In the genomic region with DNA sequence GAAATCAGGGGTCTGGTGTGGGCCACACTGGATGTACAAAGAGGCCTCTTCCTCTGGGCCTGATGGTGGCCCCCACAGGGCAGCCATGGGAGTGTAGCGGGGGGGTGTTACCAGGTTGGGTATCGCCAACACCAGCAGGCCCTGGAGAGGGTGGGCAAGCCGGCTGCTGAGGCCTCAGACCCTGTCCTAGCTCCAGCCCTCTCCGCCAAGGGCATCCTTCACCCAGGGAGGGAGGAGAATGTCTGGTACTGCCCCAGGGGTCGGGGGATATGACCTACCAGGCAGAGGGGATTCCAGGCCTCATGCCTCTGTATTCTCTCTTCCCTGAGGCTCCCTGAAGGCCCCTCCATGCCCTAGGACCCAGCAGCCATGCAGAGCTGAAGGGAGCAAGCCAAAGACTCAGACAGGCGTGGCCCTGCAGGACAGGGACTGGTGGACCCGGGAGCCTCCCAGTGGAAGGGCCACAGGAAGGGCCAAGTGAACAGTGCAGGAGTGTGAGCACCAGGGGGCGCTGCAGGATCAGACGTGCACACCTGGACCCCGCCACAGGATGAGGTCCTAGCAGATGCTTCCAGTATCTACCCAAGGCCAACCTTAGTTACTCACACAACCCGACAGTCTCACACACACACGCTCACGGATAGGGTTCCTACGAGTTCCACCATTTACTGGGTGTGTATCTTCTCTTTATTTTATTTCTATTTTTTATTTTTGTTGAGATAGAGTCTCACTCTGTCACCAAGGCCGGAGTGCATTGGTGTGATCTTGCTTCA, we compare ENCODE assay signal across 8 cellular contexts. TPM values are rescaled to one million over a fixed set of nuclear protein-coding genes. Genes with fewer than 3 reads are reported as not detected.
DNase-seq lines count a peak whose midpoint lies in the region; ATAC-seq and TF ChIP-seq lines count a peak whose summit lies in the region.

No MANE protein-coding gene starts in this region.

- POLR2A ChIA-PET in IMR-90 (lab: Charles Lee; ENCODE audit: unreplicated experiment) = no interaction called here
- POLR2A ChIA-PET in PC-9 (lab: Charles Lee; ENCODE audit: unreplicated experiment) = no interaction called here

- no peak overlapping the region for H4K8ac ChIP-seq in IMR-90 (ENCODE audit: low read depth in 2 of 2, low read length in 2 of 2)

- H3K9me3 Mint-ChIP-seq in natural killer cell = no peaks in the 10 kb centered on the region
- no peaks in the 10 kb centered on the region for H3K9me3 Mint-ChIP-seq in stimulated activated effector memory CD8-positive, alpha-beta T cell treated with anti-CD3 and anti-CD28 coated beads, Interleukin-12 subunit alpha, Interleukin-12 subunit beta, amount 100 ng/mL, for 72 hours

- H3K36me3 ChIP-seq in IMR-90 (ENCODE audit: control insufficient read depth, insufficient read depth, low read length) (no peaks in the 10 kb centered on the region), PC-9 (ENCODE audit: low read depth) (no peaks in the 10 kb centered on the region), esophagus muscularis mucosa (no peaks in the 10 kb centered on the region)

- in situ Hi-C loops in IMR-90 (cut with MboI; ENCODE audit: low sequenced_read_pairs) = no loop called here

- peaks cover 0 to 4% of the 10 kb centered on the region in 2 donors for H3K27me3 Mint-ChIP-seq in natural killer cell (ENCODE audit: low read depth in 2 of 2)

- H2BK20ac ChIP-seq in IMR-90 (ENCODE audit: low read depth, low read length) = no peak overlapping the region

- CTCF ChIA-PET in IMR-90 (lab: Yijun Ruan, JAX) = interaction anchor here (0.8 to 1.6 kb wide), 2 partner anchors 124 to 178 kb away, joined by 4 to 5 read pairs; no protein-coding TSS in a partner anchor
- CTCF ChIA-PET in PC-9 (lab: Charles Lee) = interaction anchor here (1.0 kb wide), 1 partner anchor 269 kb away, joined by 7 read pairs; no protein-coding TSS in a partner anchor

- no peaks in the 10 kb centered on the region for H3K9me3 ChIP-seq in IMR-90 (ENCODE audit: control insufficient read depth, insufficient read depth, low read length)
- H3K9me3 ChIP-seq in PC-9 (ENCODE audit: insufficient read depth, low read depth) = no peaks in the 10 kb centered on the region
- H3K9me3 ChIP-seq in esophagus muscularis mucosa = no peaks in the 10 kb centered on the region

- H2AFZ ChIP-seq in IMR-90 (replicated peaks; ENCODE audit: low read length, poor library complexity) = peak overlapping the region; percentile 69
- no peak overlapping the region for H2AFZ ChIP-seq in PC-9

- H3K4me3 ChIP-seq in AG10803 (ENCODE audit: low read length) = no peak overlapping the region
- H3K4me3 ChIP-seq in IMR-90 (ENCODE audit: insufficient read depth, low read depth, low read length) = no peak overlapping the region
- no peak overlapping the region for H3K4me3 ChIP-seq in PC-9
- H3K4me3 ChIP-seq in esophagus muscularis mucosa = no peak overlapping the region

- BruUV-seq in IMR-90 (replicated peaks; lab: Mats Ljungman, UMichigan) = no TSS peak
- no TSS peak for BruUV-seq in PC-9 (replicated peaks; lab: Mats Ljungman, UMichigan)

- dilution Hi-C loops in IMR-90 (cut with HindIII; ENCODE audit: low sequenced_read_pairs, unreplicated experiment) = no loop called here

- TF ChIP-seq RAD21 in IMR-90 (IDR thresholded peaks at IDR 0.05; ENCODE audit: low read length) = peak; percentile 100

- H2AK9ac ChIP-seq in IMR-90 (replicated peaks; ENCODE audit: low read depth, low read length, poor library complexity) = peak overlapping the region; percentile 29

- H2AK5ac ChIP-seq in IMR-90 (ENCODE audit: low read depth, low read length) = no peak overlapping the region

- H3K79me1 ChIP-seq in IMR-90 (ENCODE audit: low read depth in 1 of 2, low read length in 2 of 2) = no peaks in the 10 kb centered on the region

- no peaks in the 10 kb centered on the region for H3F3A ChIP-seq in PC-9 (ENCODE audit: insufficient read depth, low read depth)

- H3K9ac ChIP-seq in IMR-90 (ENCODE audit: low read depth, low read length) = no peak overlapping the region

- H3K4me2 ChIP-seq in IMR-90 (ENCODE audit: low read depth, low read length) (no peak overlapping the region), PC-9 (no peak overlapping the region)

- WGBS in IMR-90 (ENCODE audit: extremely low coverage in 2 of 2, insufficient read length in 1 of 2), 2 experiments = 90% methylated on average over 2 of the region's 15 CpGs; no CpG with 5 or more reads in 1 of the 2 experiments
- 24% methylated on average over 13 of the region's 15 CpGs for WGBS in esophagus muscularis mucosa

- ATAC-seq in IMR-90 (ENCODE audit: low read depth) (peak; percentile 97), natural killer cell (peak; percentile 93 to 100 (median 99))
- peak; percentile 97 for ATAC-seq in stimulated activated effector memory CD8-positive, alpha-beta T cell treated with anti-CD3 and anti-CD28 coated beads, Interleukin-12 subunit alpha, Interleukin-12 subunit beta, amount 100 ng/mL, for 72 hours

- no peak overlapping the region for H3K4me3 Mint-ChIP-seq in natural killer cell
- peak overlapping the region; percentile 70 for H3K4me3 Mint-ChIP-seq in stimulated activated effector memory CD8-positive, alpha-beta T cell treated with anti-CD3 and anti-CD28 coated beads, Interleukin-12 subunit alpha, Interleukin-12 subunit beta, amount 100 ng/mL, for 72 hours

- TF ChIP-seq POLR2A in IMR-90 (IDR thresholded peaks at IDR 0.05; ENCODE audit: low read depth, low read length) (peak; percentile 60; the same call in 1 of the 2 replicates), esophagus muscularis mucosa (IDR thresholded peaks at IDR 0.05; ENCODE audit: low read depth) (no peak)

- H4K91ac ChIP-seq in IMR-90 (ENCODE audit: insufficient read depth, low read depth, low read length) = no peak overlapping the region

- H3K4me1 Mint-ChIP-seq in natural killer cell = no peaks in the 10 kb centered on the region
- peaks cover 60% of the 10 kb centered on the region for H3K4me1 Mint-ChIP-seq in stimulated activated effector memory CD8-positive, alpha-beta T cell treated with anti-CD3 and anti-CD28 coated beads, Interleukin-12 subunit alpha, Interleukin-12 subunit beta, amount 100 ng/mL, for 72 hours

- H3K4ac ChIP-seq in IMR-90 (ENCODE audit: low read depth, low read length) = no peak overlapping the region

- H3K27ac Mint-ChIP-seq in natural killer cell = no peak overlapping the region
- peak overlapping the region; percentile 15 for H3K27ac Mint-ChIP-seq in stimulated activated effector memory CD8-positive, alpha-beta T cell treated with anti-CD3 and anti-CD28 coated beads, Interleukin-12 subunit alpha, Interleukin-12 subunit beta, amount 100 ng/mL, for 72 hours

- H3K79me2 ChIP-seq in PC-9 (ENCODE audit: low read depth) = no peaks in the 10 kb centered on the region

- no peak overlapping the region for H3K18ac ChIP-seq in IMR-90 (ENCODE audit: low read depth, low read length)

- H3K36me3 Mint-ChIP-seq in natural killer cell = no peaks in the 10 kb centered on the region
- H3K36me3 Mint-ChIP-seq in stimulated activated effector memory CD8-positive, alpha-beta T cell treated with anti-CD3 and anti-CD28 coated beads, Interleukin-12 subunit alpha, Interleukin-12 subunit beta, amount 100 ng/mL, for 72 hours = peaks cover 25% of the 10 kb centered on the region

- no peak overlapping the region for H3K23ac ChIP-seq in IMR-90 (ENCODE audit: low read depth, low read length)

- H3K14ac ChIP-seq in IMR-90 (replicated peaks; ENCODE audit: low read depth, low read length) = no peak overlapping the region

- no peak overlapping the region for H2BK120ac ChIP-seq in IMR-90 (ENCODE audit: low read depth, low read length)

- DNase-seq in AG10803 (ENCODE audit: low read depth) = peak; percentile 81
- DNase-seq in GM19238 (ENCODE audit: insufficient read length, low spot score) = peak; percentile 87
- DNase-seq in IMR-90 = peak; percentile 79
- DNase-seq in PC-9 = peak; percentile 62 to 82
- DNase-seq in activated T-cell treated with anti-CD3 and anti-CD28 coated beads for 4 hours = peak; percentile 88
- peak; percentile 97 for DNase-seq in esophagus muscularis mucosa (ENCODE audit: extremely low spot score)
- peak; percentile 88 for DNase-seq in natural killer cell
- DNase-seq in stimulated activated effector memory CD8-positive, alpha-beta T cell treated with anti-CD3 and anti-CD28 coated beads, Interleukin-12 subunit alpha, Interleukin-12 subunit beta, amount 100 ng/mL, for 72 hours (ENCODE audit: low spot score in 2 of 2) = peak; percentile 91 to 96

- no peak overlapping the region for H3K56ac ChIP-seq in IMR-90 (ENCODE audit: extremely low read depth, insufficient read depth, low read length)

- H2BK15ac ChIP-seq in IMR-90 (ENCODE audit: low read depth, low read length) = no peak overlapping the region

- H3K27me3 ChIP-seq in IMR-90 (ENCODE audit: control insufficient read depth, insufficient read depth, low read length) (no peaks in the 10 kb centered on the region; the same call in 1 of the 2 replicates), PC-9 (ENCODE audit: insufficient read depth, low read depth) (no peaks in the 10 kb centered on the region), esophagus muscularis mucosa (peaks cover 0 to 15% (median 0%) of the 10 kb centered on the region in 4 donors)

- H3K4me1 ChIP-seq in IMR-90 (ENCODE audit: control insufficient read depth, insufficient read depth, low read length) (no peaks in the 10 kb centered on the region; the same call in 1 of the 2 replicates), PC-9 (replicated peaks; ENCODE audit: insufficient read depth) (no peaks in the 10 kb centered on the region), esophagus muscularis mucosa (peaks cover 0 to 8% (median 2%) of the 10 kb centered on the region in 4 donors)

- H3K27ac ChIP-seq in IMR-90 (ENCODE audit: insufficient read depth, low read length) = no peak overlapping the region
- no peak overlapping the region for H3K27ac ChIP-seq in PC-9
- H3K27ac ChIP-seq in esophagus muscularis mucosa (replicated peaks in 1 of 4) = no peak overlapping the region

- no peaks in the 10 kb centered on the region for H3K9me1 ChIP-seq in IMR-90 (ENCODE audit: insufficient read depth, low read length)

- no peaks in the 10 kb centered on the region for H3K9me2 ChIP-seq in PC-9 (ENCODE audit: insufficient read depth)

- H4K20me1 ChIP-seq in IMR-90 (ENCODE audit: insufficient read depth, low read length) (no peaks in the 10 kb centered on the region), PC-9 (ENCODE audit: insufficient read depth) (no peaks in the 10 kb centered on the region)

- TF ChIP-seq CTCF in AG10803 (conservative IDR thresholded peaks at IDR 0.05; ENCODE audit: low read length) (peak; percentile 92), IMR-90 (conservative IDR thresholded peaks at IDR 0.05; ENCODE audit: low read depth, low read length) (peak; percentile 97), PC-9 (conservative IDR thresholded peaks at IDR 0.05) (peak; percentile 96), esophagus muscularis mucosa (IDR thresholded peaks at IDR 0.05) (peak in 2 of 3 experiments; percentile 96 to 97), natural killer cell (IDR thresholded peaks at IDR 0.05) (peak; percentile 92)

- intact Hi-C loops in IMR-90 (cut with micrococcal nuclease) = loop anchor here (1.0 kb wide), 3 partner anchors 124 to 208 kb away; no protein-coding TSS in a partner anchor
- intact Hi-C loops in PC-9 (cut with micrococcal nuclease; ENCODE audit: unreplicated experiment) = loop anchor here (1.0 to 2.0 kb wide), 4 partner anchors 38 to 222 kb away; a partner anchor contains a TSS
- intact Hi-C loops in esophagus muscularis mucosa (cut with DNase I) = loop anchor here (1.0 to 5.0 kb wide), 3 partner anchors 130 to 207 kb away; a partner anchor contains a TSS
- intact Hi-C loops in natural killer cell (cut with micrococcal nuclease) = loop anchor here (1.0 to 2.0 kb wide), 3 partner anchors 123 to 208 kb away; no protein-coding TSS in a partner anchor

- TF ChIP-seq EP300 in esophagus muscularis mucosa (IDR thresholded peaks at IDR 0.05) = no peak

- H4K5ac ChIP-seq in IMR-90 (ENCODE audit: low read depth, low read length) = no peak overlapping the region

- H2BK5ac ChIP-seq in IMR-90 (ENCODE audit: low read depth, low read length, poor library complexity, severe bottlenecking) = no peak overlapping the region

RNA-seq across cellular contexts. Expression of a gene that starts 10.9 kb away (rescaled TPM):
- total RNA-seq in IMR-90 (2012; rRNA removed) = 0.72 and 0.83 TPM in 2 replicates
- 4.0 and 4.7 TPM in 2 replicates for polyA plus RNA-seq in IMR-90 (2012; rRNA removed)
- polyA plus RNA-seq in IMR-90 (2012; cell fraction: cytosol; rRNA removed) = 1.7 and 2.2 TPM in 2 replicates
- 43.1 and 51.7 TPM in 2 replicates for polyA plus RNA-seq in IMR-90 (2012; cell fraction: nucleus; rRNA removed; ENCODE audit: low replicate concordance)
- total RNA-seq in PC-9 (2021) = 2.5 and 3.1 TPM in 2 replicates
- 1 to 10 TPM; 2.7 to 4.0 (median 3.3) TPM for total RNA-seq in esophagus muscularis mucosa
- total RNA-seq in natural killer cell = 1 to 10 TPM; 7.5 to 9.0 (median 8.8) TPM

RNA-seq across cellular contexts. Expression of a gene that starts 16.5 kb away (rescaled TPM):
- under 0.01 TPM in 1 of 2 replicates, not detected in the other for total RNA-seq in IMR-90 (2012; rRNA removed)
- polyA plus RNA-seq in IMR-90 (2012; rRNA removed) = 0.03 and 0.06 TPM in 2 replicates
- polyA plus RNA-seq in IMR-90 (2012; cell fraction: cytosol; rRNA removed) = 0.03 TPM in 1 of 2 replicates, not detected in the other
- polyA plus RNA-seq in IMR-90 (2012; cell fraction: nucleus; rRNA removed; ENCODE audit: low replicate concordance) = 1.8 and 1.9 TPM in 2 replicates
- 9.1 and 10.1 TPM in 2 replicates for total RNA-seq in PC-9 (2021)
- total RNA-seq in esophagus muscularis mucosa = under 1 TPM in 3 of 4 donors, not detected in 1; 0.23 to 0.42 (median 0.33) TPM
- under 1 TPM; 0.19 to 0.95 (median 0.27) TPM for total RNA-seq in natural killer cell

RNA-seq across cellular contexts. Expression of a gene that starts 42.2 kb away (rescaled TPM):
- total RNA-seq in IMR-90 (2012; rRNA removed) = 11.9 and 15.1 TPM in 2 replicates
- 23.2 and 24.2 TPM in 2 replicates for polyA plus RNA-seq in IMR-90 (2012; rRNA removed)
- 15.5 and 21.1 TPM in 2 replicates for polyA plus RNA-seq in IMR-90 (2012; cell fraction: cytosol; rRNA removed)
- polyA plus RNA-seq in IMR-90 (2012; cell fraction: nucleus; rRNA removed; ENCODE audit: low replicate concordance) = 45.3 and 69.6 TPM in 2 replicates
- total RNA-seq in PC-9 (2021) = 32.8 and 35.1 TPM in 2 replicates
- total RNA-seq in esophagus muscularis mucosa = 10 to 100 TPM; 22.0 to 29.7 (median 26.8) TPM
- 10 to 100 TPM; 26.9 to 33.6 (median 33.1) TPM for total RNA-seq in natural killer cell

RNA-seq across cellular contexts. Expression of a gene that starts 43.3 kb away (rescaled TPM):
- total RNA-seq in IMR-90 (2012; rRNA removed) = 148 and 168 TPM in 2 replicates
- 234 and 283 TPM in 2 replicates for polyA plus RNA-seq in IMR-90 (2012; rRNA removed)
- polyA plus RNA-seq in IMR-90 (2012; cell fraction: cytosol; rRNA removed) = 232 and 454 TPM in 2 replicates
- polyA plus RNA-seq in IMR-90 (2012; cell fraction: nucleus; rRNA removed; ENCODE audit: low replicate concordance) = 113 and 168 TPM in 2 replicates
- total RNA-seq in PC-9 (2021) = 81.7 and 87.1 TPM in 2 replicates
- total RNA-seq in esophagus muscularis mucosa = 100 to 1,000 TPM in 1 of 4 donors, 10 to 100 TPM in 3; 83.1 to 101 (median 95.5) TPM
- total RNA-seq in natural killer cell = 10 to 100 TPM; 57.2 to 62.8 (median 60.0) TPM

RNA-seq across cellular contexts. Expression of a gene that starts 51.4 kb away (rescaled TPM):
- total RNA-seq in IMR-90 (2012; rRNA removed) = 48.0 and 110 TPM in 2 replicates
- polyA plus RNA-seq in IMR-90 (2012; rRNA removed) = 39.8 and 44.2 TPM in 2 replicates
- polyA plus RNA-seq in IMR-90 (2012; cell fraction: cytosol; rRNA removed) = 21.2 and 26.2 TPM in 2 replicates
- 21.3 and 21.6 TPM in 2 replicates for polyA plus RNA-seq in IMR-90 (2012; cell fraction: nucleus; rRNA removed; ENCODE audit: low replicate concordance)
- total RNA-seq in PC-9 (2021) = 58.7 and 63.3 TPM in 2 replicates
- 10 to 100 TPM; 20.6 to 39.8 (median 30.6) TPM for total RNA-seq in esophagus muscularis mucosa
- 100 to 1,000 TPM in 1 of 3 donors, 10 to 100 TPM in 2; 96.1 to 102 (median 97.2) TPM for total RNA-seq in natural killer cell
